In genomic region chr11:71080239-71081097, GRCh38 we compare ENCODE assay signal across 9 cellular contexts.
A peak's percentile ranks its signal among the peaks of the same experiment; 100 is the strongest.
DNase-seq lines count a peak whose midpoint lies in the region; ATAC-seq and TF ChIP-seq lines count a peak whose summit lies in the region.
"Had no signal": no experiment of that assay in that cellular context is flagged by ENCODE, and none has a peak within 500 bp of the region (broad histone marks: within the 10 kb centered on the region; RNA-seq: fewer than 3 reads in every experiment).

No MANE protein-coding gene starts in this region.

- peak; percentile 82 for TF ChIP-seq CTCF in chondrocyte (IDR thresholded peaks at IDR 0.05)
- TF ChIP-seq CTCF in lung (IDR thresholded peaks at IDR 0.05; ENCODE audit: control extremely low read depth, extremely low read depth) = no peak

- intact Hi-C loops in activated CD4-positive, alpha-beta T cell treated with anti-CD3 and anti-CD28 coated beads for 36 hours (cut with DNase I, micrococcal nuclease) = loop anchor here in 1 of 2 experiments (1.0 kb wide), 2 partner anchors 265 to 613 kb away; no protein-coding TSS in a partner anchor

- peaks cover 8% of the 10 kb centered on the region for H3K27me3 Mint-ChIP-seq in activated CD4-positive, alpha-beta T cell treated with anti-CD3 and anti-CD28 coated beads for 36 hours
- peaks cover 17% of the 10 kb centered on the region for H3K27me3 Mint-ChIP-seq in chondrocyte (ENCODE audit: low read depth)

- DNase-seq in activated CD4-positive, alpha-beta T cell treated with anti-CD3 and anti-CD28 coated beads for 36 hours = peak; percentile 82
- no peak for DNase-seq in activated CD4-positive, alpha-beta T cell treated with anti-CD3 and anti-CD28 coated beads for 4 hours
- DNase-seq in NCI-H128 (lab: John Stamatoyannopoulos, UW; ENCODE audit: unreplicated experiment) (peak; percentile 89), SK-N-MC (ENCODE audit: low read depth, low spot score) (peak; percentile 47), chondrocyte (ENCODE audit: low spot score) (peak; percentile 58), lung (ENCODE audit: low spot score) (peak; percentile 63)
- peak; percentile 67 for DNase-seq in stimulated activated naive CD8-positive, alpha-beta T cell treated with anti-CD3 and anti-CD28 coated beads, Interleukin-15, Interleukin-2, amounts not matched to agents 100 U/mL and 50 U/mL, for 24 hours

- H3K4me1 ChIP-seq in lung (ENCODE audit: control insufficient read depth in 2 of 2, insufficient read depth in 2 of 2, low read length in 2 of 2) = no peaks in the 10 kb centered on the region

- H3K9ac ChIP-seq in SK-N-MC (ENCODE audit: insufficient read length) = no peak overlapping the region

- POLR2A ChIA-PET in activated CD4-positive, alpha-beta T cell treated with anti-CD3 and anti-CD28 coated beads for 36 hours (lab: Charles Lee) = no interaction called here

- no peaks in the 10 kb centered on the region for H3K36me3 Mint-ChIP-seq in activated CD4-positive, alpha-beta T cell treated with anti-CD3 and anti-CD28 coated beads for 36 hours (ENCODE audit: low read depth)
- peaks cover 2% of the 10 kb centered on the region for H3K36me3 Mint-ChIP-seq in chondrocyte (ENCODE audit: low read depth)

- no peaks in the 10 kb centered on the region for H3K4me1 Mint-ChIP-seq in activated CD4-positive, alpha-beta T cell treated with anti-CD3 and anti-CD28 coated beads for 36 hours
- H3K4me1 Mint-ChIP-seq in chondrocyte (ENCODE audit: low read depth) = no peaks in the 10 kb centered on the region

- no peaks in the 10 kb centered on the region for H3K27me3 ChIP-seq in lung (ENCODE audit: control insufficient read depth, insufficient read depth)

- no peaks in the 10 kb centered on the region for H3K9me3 Mint-ChIP-seq in activated CD4-positive, alpha-beta T cell treated with anti-CD3 and anti-CD28 coated beads for 36 hours (ENCODE audit: low read depth)
- peaks cover 5% of the 10 kb centered on the region for H3K9me3 Mint-ChIP-seq in chondrocyte (ENCODE audit: low read depth)
- H3K9me3 Mint-ChIP-seq: effector memory CD8-positive, alpha-beta T cell had no signal

- no peak overlapping the region for H3K27ac Mint-ChIP-seq in activated CD4-positive, alpha-beta T cell treated with anti-CD3 and anti-CD28 coated beads for 36 hours
- H3K27ac Mint-ChIP-seq in chondrocyte (ENCODE audit: unreplicated experiment) = no peak overlapping the region

- H3K27ac ChIP-seq in SK-N-MC (no peak overlapping the region), lung (ENCODE audit: low read depth in 1 of 2, low read length in 1 of 2) (no peak overlapping the region)

- no peaks in the 10 kb centered on the region for H3K9me3 ChIP-seq in SK-N-MC (ENCODE audit: low read depth, low read length)
- peaks cover 0 to 5% of the 10 kb centered on the region in 2 donors for H3K9me3 ChIP-seq in lung (ENCODE audit: control insufficient read depth in 2 of 2, insufficient read depth in 1 of 2, low read length in 1 of 2)

- no peak overlapping the region for H3K4me3 Mint-ChIP-seq in activated CD4-positive, alpha-beta T cell treated with anti-CD3 and anti-CD28 coated beads for 36 hours
- no peak overlapping the region for H3K4me3 Mint-ChIP-seq in chondrocyte (ENCODE audit: unreplicated experiment)
- H3K4me3 Mint-ChIP-seq: effector memory CD8-positive, alpha-beta T cell had no signal

- H3K36me3 ChIP-seq in SK-N-MC (ENCODE audit: insufficient read depth, low read length) (no peaks in the 10 kb centered on the region), lung (ENCODE audit: control insufficient read depth in 2 of 2, insufficient read depth in 2 of 2, low read length in 2 of 2) (no peaks in the 10 kb centered on the region)

- CTCF ChIA-PET in activated CD4-positive, alpha-beta T cell treated with anti-CD3 and anti-CD28 coated beads for 36 hours (lab: Charles Lee) = interaction anchor here (1.3 kb wide), 1 partner anchor 266 kb away, joined by 3 read pairs; no protein-coding TSS in a partner anchor

- ATAC-seq in activated CD4-positive, alpha-beta T cell treated with anti-CD3 and anti-CD28 coated beads for 36 hours = peak; percentile 68
- ATAC-seq in lung (ENCODE audit: insufficient read depth, low FRiP score) (peak; percentile 30), HG02852 (IDR thresholded peaks at IDR 0.05; ENCODE audit: unreplicated experiment) (no peak)
- peak; percentile 33 for ATAC-seq in stimulated activated naive CD8-positive, alpha-beta T cell treated with anti-CD3 and anti-CD28 coated beads, Interleukin-15, Interleukin-2, amounts not matched to agents 100 U/mL and 50 U/mL, for 24 hours
- ATAC-seq: effector memory CD8-positive, alpha-beta T cell had no signal

- H3K4me3 ChIP-seq in SK-N-MC (no peak overlapping the region), lung (no peak overlapping the region)

- WGBS in lung, 2 donors = 62% methylated on average over 25 of the region's 25 CpGs

Comparison
In these comparisons a context has a peak if more than half of its experiments do, and no peak if none do; other contexts are left out.
1. DNase-seq: peak in activated CD4-positive, alpha-beta T cell treated with anti-CD3 and anti-CD28 coated beads for 36 hours (single experiment), NCI-H128 (single experiment), SK-N-MC (single experiment), chondrocyte (single experiment), lung (single experiment) and stimulated activated naive CD8-positive, alpha-beta T cell treated with anti-CD3 and anti-CD28 coated beads, Interleukin-15, Interleukin-2, amounts not matched to agents 100 U/mL and 50 U/mL, for 24 hours (single experiment); none in activated CD4-positive, alpha-beta T cell treated with anti-CD3 and anti-CD28 coated beads for 4 hours (0 of 2).